Comparison of ENCODE assay signal across 2 cellular contexts in genomic region chr2:96083064-96083889, GRCh38.
TF ChIP-seq lines count a peak whose summit lies in the region.

No MANE protein-coding gene starts in this region.

TF ChIP-seq in WTC11, 78 proteins besides CTCF, POLR2A, EP300 and RAD21:
- TF ChIP-seq E2F1 (CRISPR knock-in tag; IDR thresholded peaks at IDR 0.05) (no peak), CDX4 (CRISPR knock-in tag; IDR thresholded peaks at IDR 0.05; ENCODE audit: borderline replicate concordance) (no peak), CBFB (CRISPR knock-in tag; IDR thresholded peaks at IDR 0.05; ENCODE audit: low read depth) (no peak), MYBL2 (CRISPR knock-in tag; IDR thresholded peaks at IDR 0.05) (no peak), ZNF416 (CRISPR knock-in tag; IDR thresholded peaks at IDR 0.05) (no peak), SMAD3 (CRISPR knock-in tag; IDR thresholded peaks at IDR 0.05; ENCODE audit: borderline replicate concordance) (no peak), HMGA2 (CRISPR knock-in tag; IDR thresholded peaks at IDR 0.05) (no peak), USF2 (CRISPR knock-in tag; IDR thresholded peaks at IDR 0.05) (no peak), GTF2I (CRISPR knock-in tag; conservative IDR thresholded peaks at IDR 0.05) (no peak), ATF1 (CRISPR knock-in tag; IDR thresholded peaks at IDR 0.05) (no peak), ZNF532 (CRISPR knock-in tag; IDR thresholded peaks at IDR 0.05; ENCODE audit: borderline replicate concordance) (no peak), NFYB (CRISPR knock-in tag; conservative IDR thresholded peaks at IDR 0.05; ENCODE audit: low read depth) (no peak), PRDM15 (CRISPR knock-in tag; IDR thresholded peaks at IDR 0.05) (no peak), TP53 (CRISPR knock-in tag; IDR thresholded peaks at IDR 0.05) (no peak), RORB (CRISPR knock-in tag; IDR thresholded peaks at IDR 0.05) (no peak)

TF ChIP-seq in HepG2, 621 proteins besides CTCF, POLR2A, EP300 and RAD21:
- no peak for TF ChIP-seq AGO2 (optimal IDR thresholded peaks at IDR 0.05; ENCODE audit: low read depth, low read length)
- TF ChIP-seq ZNF329 (CRISPR knock-in tag; IDR thresholded peaks at IDR 0.05; ENCODE audit: low read depth), result no peak
- TF ChIP-seq FUBP1 (CRISPR knock-in tag; IDR thresholded peaks at IDR 0.05; ENCODE audit: borderline replicate concordance), result no peak
- no peak for TF ChIP-seq ZIK1 (CRISPR knock-in tag; IDR thresholded peaks at IDR 0.05; ENCODE audit: borderline replicate concordance, low read depth)
- no peak for TF ChIP-seq HOXA9 (CRISPR knock-in tag; IDR thresholded peaks at IDR 0.05; ENCODE audit: borderline replicate concordance)
